Comparison of ENCODE assay signal across 8 cellular contexts in the genomic region with DNA sequence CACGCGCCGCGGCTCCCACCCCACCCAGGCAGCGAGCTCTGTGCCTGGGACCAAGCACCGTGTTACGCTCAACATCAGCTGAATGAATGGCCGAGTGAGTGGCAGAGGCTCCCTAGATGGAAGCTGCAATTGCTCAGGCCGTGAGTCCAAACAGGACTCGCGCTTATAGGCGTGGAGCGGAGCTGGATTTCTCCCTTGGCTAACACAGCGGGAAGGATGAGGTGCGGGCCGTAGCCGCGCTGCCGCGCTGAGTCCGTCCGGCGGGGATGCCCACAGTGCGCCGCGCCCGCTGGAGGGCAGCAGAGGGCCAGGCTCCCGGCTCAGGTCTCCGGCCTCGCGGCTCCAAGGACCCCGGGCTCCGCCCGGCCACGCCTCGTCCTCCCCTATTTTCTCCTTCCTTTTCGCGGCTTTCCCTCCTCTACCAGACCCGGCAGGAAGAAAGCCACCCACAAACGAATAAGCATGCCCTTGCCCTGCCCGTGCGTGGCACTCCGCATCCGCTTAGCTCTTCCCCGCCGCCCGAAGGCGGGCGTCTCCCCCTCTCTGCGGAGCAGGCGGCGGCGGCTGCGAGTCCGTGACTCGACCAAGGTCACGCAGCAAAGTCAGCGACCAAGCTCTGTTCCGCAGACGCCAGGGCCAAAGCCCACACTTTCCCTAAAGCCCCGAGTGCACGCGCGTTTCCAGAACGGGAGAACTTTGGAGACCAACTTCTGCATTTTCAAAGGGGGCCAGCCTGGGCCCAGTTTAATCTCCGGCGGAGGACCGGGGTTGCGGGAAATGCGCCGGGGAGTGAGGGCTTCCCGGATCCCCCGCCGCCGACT. TPM values are rescaled to one million over a fixed set of nuclear protein-coding genes. Genes with fewer than 3 reads are reported as not detected.
DNase-seq lines count a peak whose midpoint lies in the region; ATAC-seq and TF ChIP-seq lines count a peak whose summit lies in the region.

No MANE protein-coding gene starts in this region.

- intact Hi-C loops in colonic mucosa (cut with DNase I): loop anchor here (10.0 kb wide), 1 partner anchor 389 kb away; no protein-coding TSS in a partner anchor

- in situ Hi-C loops in GM13976 (cut with MboI; ENCODE audit: low sequenced_read_pairs, unreplicated experiment): no loop called here

- peak overlapping the region; percentile 59 for H3K27ac ChIP-seq in colonic mucosa

- peaks cover 26% of the 10 kb centered on the region for H3K27me3 ChIP-seq in colonic mucosa

- peak; percentile 92 for TF ChIP-seq CTCF in GM13976 (IDR thresholded peaks at IDR 0.05; ENCODE audit: borderline replicate concordance, control extremely low read depth, extremely low read depth, insufficient read depth, missing control alignments)
- peak; percentile 86 for TF ChIP-seq CTCF in colonic mucosa (IDR thresholded peaks at IDR 0.05)

- no peaks in the 10 kb centered on the region for H3K36me3 ChIP-seq in colonic mucosa

- ATAC-seq in HG02973 (IDR thresholded peaks at IDR 0.05; ENCODE audit: unreplicated experiment) (peak; percentile 79), GM18870 (IDR thresholded peaks at IDR 0.05; ENCODE audit: unreplicated experiment) (no peak)

- DNase-seq in GM13976 (ENCODE audit: low spot score) (peak; percentile 92), NCI-H2171 (lab: John Stamatoyannopoulos, UW) (peak; percentile 55), colonic mucosa (peak; percentile 86), left kidney (ENCODE audit: low read depth, low spot score) (peak; percentile 95)
- peak; percentile 35 for DNase-seq in activated CD4-positive, alpha-beta T cell treated with anti-CD3 and anti-CD28 coated beads for 1 hour
- DNase-seq in stimulated activated CD4-positive, alpha-beta T cell treated with anti-CD3 and anti-CD28 coated beads, Interleukin-1b, Interleukin-23, amount 100 ng/mL, for 1 hour (ENCODE audit: low read depth in 2 of 2): peak; percentile 8 to 43

- no peaks in the 10 kb centered on the region for H3K9me3 ChIP-seq in colonic mucosa

- no peaks in the 10 kb centered on the region for H3K4me1 ChIP-seq in colonic mucosa

- H3K9ac ChIP-seq in colonic mucosa (ENCODE audit: low read depth in 2 of 2, low read length in 2 of 2): peak overlapping the region; percentile 28 to 76

- H3K4me3 ChIP-seq in colonic mucosa: peak overlapping the region; percentile 59

RNA-seq across cellular contexts. Expression of gene KCNIP3, which starts 48.5 kb away (rescaled TPM):
- total RNA-seq in colonic mucosa: 1 to 10 TPM; 1.5 to 2.3 TPM

RNA-seq across cellular contexts. Expression of gene FAHD2A, which starts 56.9 kb away (rescaled TPM):
- 10 to 100 TPM; 21.0 to 28.9 TPM for total RNA-seq in colonic mucosa

Comparison
In these comparisons a context has a peak if more than half of its experiments do, and no peak if none do; other contexts are left out.
1. DNase-seq: peak in every context shown above with its lines; median percentile 95 in left kidney; 92 in GM13976; 86 in colonic mucosa; 55 in NCI-H2171; 35 in activated CD4-positive, alpha-beta T cell treated with anti-CD3 and anti-CD28 coated beads for 1 hour; 26 in stimulated activated CD4-positive, alpha-beta T cell treated with anti-CD3 and anti-CD28 coated beads, Interleukin-1b, Interleukin-23, amount 100 ng/mL, for 1 hour.